ENCODE assay signal across 10 cellular contexts in the genomic region with DNA sequence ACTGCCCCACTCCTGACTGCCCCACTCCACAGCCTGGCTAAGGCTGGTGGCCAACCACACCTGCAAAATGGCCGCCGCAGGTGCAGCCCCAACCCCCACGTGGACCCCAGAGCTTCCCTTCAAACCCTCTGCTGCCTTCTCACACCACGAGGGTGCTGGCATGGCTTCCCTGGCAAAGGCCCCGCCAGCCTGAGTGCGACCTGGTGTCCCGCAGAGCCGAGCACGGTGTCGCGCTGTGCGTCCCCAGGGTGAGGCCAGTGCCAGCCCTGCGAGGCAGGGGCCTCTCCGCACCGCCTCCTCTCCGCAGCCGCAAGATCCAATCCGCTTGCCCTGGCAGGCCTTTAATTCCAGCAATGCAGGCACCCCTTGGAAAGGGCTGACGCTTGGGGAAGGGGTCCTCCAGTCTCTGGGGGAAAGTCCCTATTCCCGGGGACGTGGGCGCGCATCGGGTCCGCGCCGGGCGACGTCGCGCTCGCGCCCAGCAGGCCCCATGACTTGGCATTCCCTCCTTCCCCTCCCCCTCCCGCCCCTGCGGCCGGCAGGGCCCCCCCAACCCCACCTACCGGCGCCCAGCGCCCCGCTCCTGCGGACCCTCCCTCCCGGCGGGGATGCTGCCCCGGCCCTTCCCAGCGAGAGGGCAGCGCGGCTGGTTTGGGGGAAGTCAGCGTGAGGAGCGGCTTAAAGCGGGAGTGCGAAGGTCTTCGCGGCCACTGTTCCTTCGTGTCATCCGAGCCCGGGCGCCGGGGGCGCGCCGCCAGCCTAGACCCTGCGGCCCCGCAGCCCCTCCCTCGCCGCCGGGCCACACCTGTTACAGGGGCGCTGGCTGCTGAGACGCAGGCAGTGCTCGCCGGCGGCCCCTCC. TPM values are rescaled to one million over a fixed set of nuclear protein-coding genes. Genes with fewer than 3 reads are reported as not detected.
DNase-seq lines count a peak whose midpoint lies in the region; ATAC-seq, FAIRE-seq and TF ChIP-seq lines count a peak whose summit lies in the region.
"Had no signal": no experiment of that assay in that cellular context is flagged by ENCODE, and none has a peak within 500 bp of the region (broad histone marks: within the 10 kb centered on the region; RNA-seq: fewer than 3 reads in every experiment).

No MANE protein-coding gene starts in this region.

- H3K36me3 Mint-ChIP-seq in activated naive CD4-positive, alpha-beta T cell treated with anti-CD3 and anti-CD28 coated beads for 36 hours (ENCODE audit: low read depth), result no peaks in the 10 kb centered on the region
- no peaks in the 10 kb centered on the region for H3K36me3 Mint-ChIP-seq in astrocyte (ENCODE audit: low read depth, unreplicated experiment)

- H3K4me1 ChIP-seq in astrocyte (ENCODE audit: insufficient read depth, low read length) (no peaks in the 10 kb centered on the region), tibial artery (peaks cover 0 to 32% (median 25%) of the 10 kb centered on the region in 4 donors)

- no peak overlapping the region for H3K9ac ChIP-seq in astrocyte (ENCODE audit: low read length)

- H3K4me1 Mint-ChIP-seq in activated naive CD4-positive, alpha-beta T cell treated with anti-CD3 and anti-CD28 coated beads for 36 hours (ENCODE audit: low read depth), result peaks cover 9% of the 10 kb centered on the region
- H3K4me1 Mint-ChIP-seq in astrocyte (ENCODE audit: low read depth, unreplicated experiment), result no peaks in the 10 kb centered on the region

- intact Hi-C loops in activated naive CD4-positive, alpha-beta T cell treated with anti-CD3 and anti-CD28 coated beads for 36 hours (cut with micrococcal nuclease), result no loop called here
- intact Hi-C loops in tibial artery (cut with DNase I; ENCODE audit: low total_unique reads), result no loop called here

- H3K9me3 ChIP-seq in astrocyte (ENCODE audit: insufficient read depth, low read depth, low read length) (peaks cover 3% of the 10 kb centered on the region), tibial artery (peaks cover 0 to 8% (median 0%) of the 10 kb centered on the region in 3 donors)

- no peak for DNase-seq in activated naive CD4-positive, alpha-beta T cell treated with anti-CD3 and anti-CD28 coated beads for 36 hours
- DNase-seq in activated naive CD4-positive, alpha-beta T cell (lab: John Stamatoyannopoulos, UW), result no peak
- DNase-seq in astrocyte (ENCODE audit: low read depth) (no peak), medulla oblongata (ENCODE audit: extremely low spot score) (peak; percentile 65), tibial artery (no peak)

- H3K79me2 ChIP-seq in astrocyte (ENCODE audit: insufficient read depth, low read length), result no peaks in the 10 kb centered on the region

- no peak for FAIRE-seq in astrocyte (lab: Jason Lieb, UNC)

- H3K27me3 Mint-ChIP-seq in activated naive CD4-positive, alpha-beta T cell treated with anti-CD3 and anti-CD28 coated beads for 36 hours (ENCODE audit: low read depth), result peaks cover 39% of the 10 kb centered on the region
- H3K27me3 Mint-ChIP-seq in astrocyte (ENCODE audit: low read depth, unreplicated experiment), result peaks cover 33% of the 10 kb centered on the region

- H3K36me3 ChIP-seq in astrocyte (ENCODE audit: insufficient read depth, low read length), result no peaks in the 10 kb centered on the region
- no peaks in the 10 kb centered on the region for H3K36me3 ChIP-seq in tibial artery

- no peak overlapping the region for H2AFZ ChIP-seq in astrocyte (ENCODE audit: low read depth, low read length)

- H3K4me3 ChIP-seq in astrocyte (ENCODE audit: insufficient read depth, low read depth, low read length) (no peak overlapping the region), tibial artery (peak overlapping the region; percentile 19 to 34)

- CTCF ChIA-PET in activated naive CD4-positive, alpha-beta T cell treated with anti-CD3 and anti-CD28 coated beads for 36 hours (lab: Charles Lee), result interaction anchor here (0.6 kb wide), 1 partner anchor 237 kb away, joined by 4 read pairs; no protein-coding TSS in a partner anchor

- TF ChIP-seq CTCF in astrocyte (IDR thresholded peaks at IDR 0.05; ENCODE audit: insufficient read depth, low read depth, low read length) (no peak), tibial artery (IDR thresholded peaks at IDR 0.05) (no peak)

- H3K27ac ChIP-seq in astrocyte (ENCODE audit: low read depth, low read length), result no peak overlapping the region
- H3K27ac ChIP-seq in tibial artery, result no peak overlapping the region
- H3K27ac ChIP-seq: skin epidermis had no signal

- no peak for ATAC-seq in GM21423 (IDR thresholded peaks at IDR 0.05; ENCODE audit: unreplicated experiment)
- no peak for ATAC-seq in GM21717 (IDR thresholded peaks at IDR 0.05; ENCODE audit: unreplicated experiment)
- no peak for ATAC-seq in GM21529 (IDR thresholded peaks at IDR 0.05; ENCODE audit: unreplicated experiment)

- peak overlapping the region; percentile 15 for H3K4me2 ChIP-seq in astrocyte (ENCODE audit: low read length)

- no peak overlapping the region for H3K27ac Mint-ChIP-seq in activated naive CD4-positive, alpha-beta T cell treated with anti-CD3 and anti-CD28 coated beads for 36 hours
- H3K27ac Mint-ChIP-seq in astrocyte (ENCODE audit: unreplicated experiment), result no peak overlapping the region

- H4K20me1 ChIP-seq in astrocyte (ENCODE audit: insufficient read depth, low read length), result no peaks in the 10 kb centered on the region

- peak overlapping the region; percentile 23 for H3K4me3 Mint-ChIP-seq in activated naive CD4-positive, alpha-beta T cell treated with anti-CD3 and anti-CD28 coated beads for 36 hours
- H3K4me3 Mint-ChIP-seq in astrocyte (ENCODE audit: unreplicated experiment), result peak overlapping the region; percentile 70

- H3K27me3 ChIP-seq in astrocyte (ENCODE audit: insufficient read depth, low read length), result peaks cover 33% of the 10 kb centered on the region
- peaks cover 0 to 75% of the 10 kb centered on the region in 2 donors for H3K27me3 ChIP-seq in tibial artery

- peaks cover 5% of the 10 kb centered on the region for H3K9me3 Mint-ChIP-seq in activated naive CD4-positive, alpha-beta T cell treated with anti-CD3 and anti-CD28 coated beads for 36 hours
- H3K9me3 Mint-ChIP-seq in astrocyte (ENCODE audit: unreplicated experiment), result peaks cover 15% of the 10 kb centered on the region

RNA-seq across cellular contexts. Expression of a gene that starts 1.2 kb away (rescaled TPM):
- 1 to 10 TPM; 8.4 TPM for total RNA-seq in activated naive CD4-positive, alpha-beta T cell treated with anti-CD3 and anti-CD28 coated beads for 36 hours
- total RNA-seq in astrocyte, result 20.3 and 51.2 TPM in 2 replicates

RNA-seq across cellular contexts. Expression of a gene that starts 49.9 kb away (rescaled TPM):
- not detected for total RNA-seq in activated naive CD4-positive, alpha-beta T cell treated with anti-CD3 and anti-CD28 coated beads for 36 hours
- total RNA-seq in astrocyte, result not detected in 2 replicates
- total RNA-seq: Daoy had no signal
